ENCODE assay signal across 20 cellular contexts in genomic region chr1:100775483-100775882, GRCh38. TPM values are rescaled to one million over a fixed set of nuclear protein-coding genes. Genes with fewer than 3 reads are reported as not detected.
"Had no signal": no experiment of that assay in that cellular context is flagged by ENCODE, and none has a peak within 500 bp of the region (broad histone marks: within the 10 kb centered on the region; RNA-seq: fewer than 3 reads in every experiment).

No MANE protein-coding gene starts in this region.

- H3K36me3 ChIP-seq: suprapubic skin, thyroid gland had no signal

- H3K4me1 Mint-ChIP-seq: endodermal cell, mesothelial cell of epicardium had no signal

- ATAC-seq: foreskin keratinocyte; left cardiac atrium; left ventricle myocardium superior; natural killer cell treated with Interleukin-12 subunit alpha and Interleukin-12 subunit beta and Interleukin-15 and Interleukin-18, amount 100 ng/mL, for 72 hours; psoas muscle; sciatic nerve had no signal

- H3K27ac Mint-ChIP-seq: endodermal cell; mesothelial cell of epicardium; natural killer cell treated with Interleukin-12 subunit alpha and Interleukin-12 subunit beta and Interleukin-15 and Interleukin-18, amount 100 ng/mL, for 72 hours; type B pancreatic cell had no signal

- H3K27me3 ChIP-seq: foreskin keratinocyte, hepatocyte, suprapubic skin, thyroid gland had no signal

- H3K9me3 ChIP-seq: psoas muscle, suprapubic skin, thyroid gland had no signal

- H3K27ac ChIP-seq: coronary artery, foreskin keratinocyte, hepatocyte, psoas muscle, suprapubic skin, thyroid gland had no signal

- DNase-seq: effector CD4-positive, alpha-beta T cell; endodermal cell; erythroblast; foreskin keratinocyte; kidney; left cardiac atrium; left ventricle myocardium superior; psoas muscle; retina; stimulated activated naive CD4-positive, alpha-beta T cell treated with Interleukin-2 at 50 U/mL for 16 hours; thyroid gland had no signal

- H3K4me3 ChIP-seq: coronary artery, hepatocyte, psoas muscle, suprapubic skin, thyroid gland had no signal

- FAIRE-seq: endothelial cell of umbilical vein, urothelium cell line had no signal

- H3K36me3 Mint-ChIP-seq: mesothelial cell of epicardium, type B pancreatic cell had no signal

- H3K9me3 Mint-ChIP-seq: mesothelial cell of epicardium had no signal

- H3K4me3 Mint-ChIP-seq: endodermal cell; mesothelial cell of epicardium; natural killer cell treated with Interleukin-12 subunit alpha and Interleukin-12 subunit beta and Interleukin-15 and Interleukin-18, amount 100 ng/mL, for 72 hours; type B pancreatic cell had no signal

- H3K4me1 ChIP-seq: foreskin keratinocyte, psoas muscle, suprapubic skin, thyroid gland had no signal

RNA-seq across cellular contexts. Expression of gene VCAM1, which starts 55.9 kb away (rescaled TPM):
- total RNA-seq: foreskin keratinocyte had no signal
- polyA plus RNA-seq: foreskin keratinocyte had no signal
